ENCODE assay signal across 11 cellular contexts in the genomic region with DNA sequence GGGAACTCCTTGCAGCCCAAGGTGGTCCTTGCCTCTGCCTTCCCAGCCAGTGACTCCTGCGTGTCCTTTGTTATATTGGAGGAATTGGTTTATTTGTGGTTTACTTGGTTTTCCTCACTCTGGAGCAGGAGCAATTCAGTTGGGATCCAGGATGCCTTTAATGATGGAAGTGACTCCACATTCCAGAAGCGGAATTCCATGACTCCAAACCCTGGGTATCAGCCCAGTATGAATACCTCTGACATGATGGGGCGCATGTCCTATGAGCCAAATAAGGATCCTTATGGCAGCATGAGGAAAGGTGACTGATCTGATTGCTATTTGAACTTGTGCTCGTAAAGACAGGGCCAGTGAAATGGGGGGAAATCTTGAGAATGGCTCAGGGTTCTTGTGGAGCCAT. TPM values are rescaled to one million over a fixed set of nuclear protein-coding genes. Genes with fewer than 3 reads are reported as not detected.
DNase-seq lines count a peak whose midpoint lies in the region; ATAC-seq, FAIRE-seq and TF ChIP-seq lines count a peak whose summit lies in the region.
"Had no signal": no experiment of that assay in that cellular context is flagged by ENCODE, and none has a peak within 500 bp of the region (broad histone marks: within the 10 kb centered on the region; RNA-seq: fewer than 3 reads in every experiment).

No MANE protein-coding gene starts in this region.

- H4K91ac ChIP-seq in IMR-90 (ENCODE audit: insufficient read depth, low read depth, low read length): peak overlapping the region; percentile 99
- no peak overlapping the region for H4K91ac ChIP-seq in mesenchymal stem cell (ENCODE audit: low read length)

- TF ChIP-seq POLR2A in A549 (IDR thresholded peaks at IDR 0.05; ENCODE audit: low read length): no peak
- no peak for TF ChIP-seq POLR2A in IMR-90 (IDR thresholded peaks at IDR 0.05; ENCODE audit: low read depth, low read length)

- TF ChIP-seq EP300 in A549 (IDR thresholded peaks at IDR 0.05): no peak

- H2BK12ac ChIP-seq in mesenchymal stem cell (ENCODE audit: low read length in 2 of 2): no peak overlapping the region

- peaks cover 41 to 70% of the 10 kb centered on the region in 2 experiments for H3K79me1 ChIP-seq in IMR-90 (ENCODE audit: low read depth in 1 of 2, low read length in 2 of 2)
- H3K79me1 ChIP-seq in mesenchymal stem cell (replicated peaks; ENCODE audit: low read length, poor library complexity, severe bottlenecking): peaks cover 29% of the 10 kb centered on the region

- H3K4me1 ChIP-seq in A549 (peaks cover 29% of the 10 kb centered on the region), IMR-90 (ENCODE audit: control insufficient read depth, insufficient read depth, low read length) (peaks cover 35% of the 10 kb centered on the region), mesenchymal stem cell (ENCODE audit: control insufficient read depth, insufficient read depth, low read depth, low read length) (peaks cover 25% of the 10 kb centered on the region)

- WGBS in A549 (ENCODE audit: missing lambda C conversion rate): 46% methylated on average over 3 of the region's 4 CpGs
- 0% methylated on average over 1 of the region's 4 CpGs; no CpG with 5 or more reads in 1 of the 2 experiments for WGBS in IMR-90 (ENCODE audit: extremely low coverage in 2 of 2, insufficient read length in 1 of 2), 2 experiments
- WGBS in mesenchymal stem cell: 32% methylated on average over 4 of the region's 4 CpGs

- H3K27ac Mint-ChIP-seq in stimulated activated memory B cell treated with anti-CD40 and anti-IgM and Interleukin-4, amounts not matched to agents 10 μg/mL and 1 μg/mL and 100 μg/mL, for 72 hours: no peak overlapping the region
- peak overlapping the region in 1 of 2 donors; percentile 89 for H3K27ac Mint-ChIP-seq in effector memory CD8-positive, alpha-beta T cell

- peak overlapping the region; percentile 34 for H2AFZ ChIP-seq in IMR-90 (replicated peaks; ENCODE audit: low read length, poor library complexity)
- no peak overlapping the region for H2AFZ ChIP-seq in mesenchymal stem cell (ENCODE audit: low read depth, low read length)

- H3K27me3 ChIP-seq in IMR-90 (ENCODE audit: control insufficient read depth, insufficient read depth, low read length) (no peaks in the 10 kb centered on the region), bronchial epithelial cell (ENCODE audit: control insufficient read depth, insufficient read depth, low read length) (no peaks in the 10 kb centered on the region), mesenchymal stem cell (ENCODE audit: control insufficient read depth in 1 of 2, insufficient read depth in 1 of 2, low read length in 2 of 2) (no peaks in the 10 kb centered on the region)

- H3K4ac ChIP-seq in IMR-90 (ENCODE audit: low read depth, low read length) (peak overlapping the region; percentile 99), mesenchymal stem cell (ENCODE audit: low read depth in 1 of 2, low read length in 2 of 2) (peak overlapping the region in 1 of 2 experiments; percentile 3)

- POLR2A ChIA-PET in A549 (lab: Yijun Ruan, JAX): no interaction called here
- POLR2A ChIA-PET in IMR-90 (lab: Charles Lee; ENCODE audit: unreplicated experiment): no interaction called here

- peak overlapping the region in 1 of 2 experiments; percentile 78; a peak in 3 of 6 replicates for H3K27ac ChIP-seq in A549
- H3K27ac ChIP-seq in IMR-90 (ENCODE audit: insufficient read depth, low read length): peak overlapping the region; percentile 96
- peak overlapping the region; percentile 56 for H3K27ac ChIP-seq in mesenchymal stem cell (ENCODE audit: low read length, poor library complexity, severe bottlenecking)

- dilution Hi-C loops in IMR-90 (cut with HindIII; ENCODE audit: low sequenced_read_pairs, unreplicated experiment): no loop called here

- CTCF ChIA-PET in A549 (lab: Yijun Ruan, JAX) (interaction anchor here (1.2 to 1.7 kb wide), 2 partner anchors 16 to 170 kb away, joined by 4 to 9 read pairs; no protein-coding TSS in a partner anchor), IMR-90 (lab: Yijun Ruan, JAX) (no interaction called here)

- no peak overlapping the region; the same call in 1 of the 3 replicates for H3K4me2 ChIP-seq in A549
- peak overlapping the region; percentile 49 for H3K4me2 ChIP-seq in IMR-90 (ENCODE audit: low read depth, low read length)
- H3K4me2 ChIP-seq in mesenchymal stem cell (ENCODE audit: low read length, poor library complexity, severe bottlenecking): no peak overlapping the region

- H3K4me1 Mint-ChIP-seq in stimulated activated memory B cell treated with anti-CD40 and anti-IgM and Interleukin-4, amounts not matched to agents 10 μg/mL and 1 μg/mL and 100 μg/mL, for 72 hours: peaks cover 18% of the 10 kb centered on the region
- peaks cover 8 to 15% of the 10 kb centered on the region in 2 donors for H3K4me1 Mint-ChIP-seq in effector memory CD8-positive, alpha-beta T cell (ENCODE audit: low read depth in 2 of 2)

- no peaks in the 10 kb centered on the region for H3K9me3 Mint-ChIP-seq in stimulated activated memory B cell treated with anti-CD40 and anti-IgM and Interleukin-4, amounts not matched to agents 10 μg/mL and 1 μg/mL and 100 μg/mL, for 72 hours
- no peaks in the 10 kb centered on the region for H3K9me3 Mint-ChIP-seq in effector memory CD8-positive, alpha-beta T cell

- peak; percentile 30 to 39; a peak in 4 of 6 replicates for ATAC-seq in A549
- peak; percentile 63 for ATAC-seq in IMR-90 (ENCODE audit: low read depth)
- no peak for ATAC-seq in stimulated activated memory B cell treated with anti-CD40 and anti-IgM and Interleukin-4, amounts not matched to agents 10 μg/mL and 1 μg/mL and 100 μg/mL, for 72 hours
- no peak for ATAC-seq in effector memory CD8-positive, alpha-beta T cell (replicated peaks)

- no peaks in the 10 kb centered on the region for H3K9me3 ChIP-seq in A549
- no peaks in the 10 kb centered on the region for H3K9me3 ChIP-seq in IMR-90 (ENCODE audit: control insufficient read depth, insufficient read depth, low read length)
- H3K9me3 ChIP-seq in mesenchymal stem cell (ENCODE audit: control insufficient read depth, low read length): no peaks in the 10 kb centered on the region

- TF ChIP-seq RAD21 in A549 (conservative IDR thresholded peaks at IDR 0.05 in 1 of 2, IDR thresholded peaks at IDR 0.05 in 1 of 2) (no peak), IMR-90 (IDR thresholded peaks at IDR 0.05; ENCODE audit: low read length) (0 out of 2 replicates have a peak, but pooled peaks have one; percentile 3)

- peaks cover 70% of the 10 kb centered on the region for H3K36me3 Mint-ChIP-seq in stimulated activated memory B cell treated with anti-CD40 and anti-IgM and Interleukin-4, amounts not matched to agents 10 μg/mL and 1 μg/mL and 100 μg/mL, for 72 hours
- H3K36me3 Mint-ChIP-seq in effector memory CD8-positive, alpha-beta T cell (ENCODE audit: insufficient read depth): peaks cover 94% of the 10 kb centered on the region

- intact Hi-C loops in IMR-90 (cut with micrococcal nuclease): loop anchor here (1.0 kb wide), 2 partner anchors 15 to 74 kb away; a partner anchor contains a TSS

- peak overlapping the region; percentile 72 for H4K5ac ChIP-seq in IMR-90 (ENCODE audit: low read depth, low read length)

- H3K56ac ChIP-seq in IMR-90 (ENCODE audit: extremely low read depth, insufficient read depth, low read length): peak overlapping the region; percentile 97

- TF ChIP-seq CTCF in A549 (IDR thresholded peaks at IDR 0.05): no peak
- no peak for TF ChIP-seq CTCF in IMR-90 (conservative IDR thresholded peaks at IDR 0.05; ENCODE audit: low read depth, low read length)
- TF ChIP-seq CTCF in bronchial epithelial cell (IDR thresholded peaks at IDR 0.05; ENCODE audit: insufficient read depth, low read length, severe bottlenecking): no peak

- H3K36me3 ChIP-seq in IMR-90 (ENCODE audit: control insufficient read depth, insufficient read depth, low read length): peaks cover 65% of the 10 kb centered on the region
- H3K36me3 ChIP-seq in bronchial epithelial cell (ENCODE audit: control insufficient read depth, insufficient read depth, low read length): peaks cover 44% of the 10 kb centered on the region
- H3K36me3 ChIP-seq in mesenchymal stem cell (ENCODE audit: control insufficient read depth in 1 of 2, insufficient read depth in 2 of 2, low read depth in 1 of 2, low read length in 2 of 2): peaks cover 51 to 81% of the 10 kb centered on the region in 2 experiments

- peak overlapping the region; percentile 100 for H2BK20ac ChIP-seq in IMR-90 (ENCODE audit: low read depth, low read length)

- in situ Hi-C loops in IMR-90 (cut with MboI; ENCODE audit: low sequenced_read_pairs): no loop called here

- H3K23ac ChIP-seq in IMR-90 (ENCODE audit: low read depth, low read length) (peak overlapping the region; percentile 100), mesenchymal stem cell (ENCODE audit: low read length in 2 of 2) (no peak overlapping the region)

- BruUV-seq in IMR-90 (replicated peaks; lab: Mats Ljungman, UMichigan): no TSS peak

- H4K8ac ChIP-seq in IMR-90 (ENCODE audit: low read depth in 2 of 2, low read length in 2 of 2) (peak overlapping the region; percentile 87 to 98), mesenchymal stem cell (ENCODE audit: low read length) (no peak overlapping the region)

- H3K4me3 ChIP-seq in A549 (no peak overlapping the region), IMR-90 (ENCODE audit: insufficient read depth, low read depth, low read length) (no peak overlapping the region), bronchial epithelial cell (ENCODE audit: low read depth, low read length) (no peak overlapping the region), mesenchymal stem cell (ENCODE audit: insufficient read depth in 1 of 2, low read depth in 1 of 2, low read length in 2 of 2) (peak overlapping the region in 1 of 2 experiments; percentile 40)

- peak overlapping the region; percentile 98 for H2BK120ac ChIP-seq in IMR-90 (ENCODE audit: low read depth, low read length)
- no peak overlapping the region for H2BK120ac ChIP-seq in mesenchymal stem cell (ENCODE audit: low read depth, low read length)

- H2AK5ac ChIP-seq in IMR-90 (ENCODE audit: low read depth, low read length): peak overlapping the region; percentile 99
- H2AK5ac ChIP-seq in mesenchymal stem cell (ENCODE audit: low read length, severe bottlenecking): no peak overlapping the region

- H4K20me1 ChIP-seq in IMR-90 (ENCODE audit: insufficient read depth, low read length): peaks cover 27% of the 10 kb centered on the region

- peak overlapping the region; percentile 88; the same call in 2 of the 3 replicates for H2BK15ac ChIP-seq in IMR-90 (ENCODE audit: low read depth, low read length)
- H2BK15ac ChIP-seq in mesenchymal stem cell (ENCODE audit: low read depth, poor library complexity, severe bottlenecking): no peak overlapping the region

- H3K18ac ChIP-seq in IMR-90 (ENCODE audit: low read depth, low read length) (peak overlapping the region; percentile 89), mesenchymal stem cell (ENCODE audit: low read depth in 1 of 2, low read length in 2 of 2) (no peak overlapping the region)

- peaks cover 41% of the 10 kb centered on the region for H3K9me1 ChIP-seq in IMR-90 (ENCODE audit: insufficient read depth, low read length)

- no peak for FAIRE-seq in A549 (lab: Jason Lieb, UNC)
- no peak for FAIRE-seq in bronchial epithelial cell (lab: Jason Lieb, UNC)
- FAIRE-seq: colon had no signal

- H2BK5ac ChIP-seq in IMR-90 (ENCODE audit: low read depth, low read length, poor library complexity, severe bottlenecking) (peak overlapping the region; percentile 99), mesenchymal stem cell (ENCODE audit: low read depth, low read length, poor library complexity, severe bottlenecking) (peak overlapping the region; percentile 66)

- peak overlapping the region; percentile 26 for H3K9ac ChIP-seq in IMR-90 (ENCODE audit: low read depth, low read length)
- H3K9ac ChIP-seq in mesenchymal stem cell (ENCODE audit: low read length): peak overlapping the region; percentile 85

- peak; percentile 28 to 47 for DNase-seq in A549 (ENCODE audit: low read depth in 1 of 2, low spot score in 1 of 2)
- peak; percentile 99 for DNase-seq in IMR-90
- peak; percentile 90 for DNase-seq in bronchial epithelial cell (ENCODE audit: low read depth)
- DNase-seq in mesenchymal stem cell: peak; percentile 83
- no peak for DNase-seq in KG1 (lab: John Stamatoyannopoulos, UW)
- DNase-seq in effector memory CD8-positive, alpha-beta T cell: no peak
- DNase-seq in NCI-H2171 (lab: John Stamatoyannopoulos, UW): no peak
- DNase-seq: activated CD4-positive, alpha-beta T cell treated with anti-CD3 and anti-CD28 coated beads for 4 hours; stimulated activated CD4-positive, alpha-beta T cell treated with anti-CD3 and anti-CD28 coated beads, Interleukin-2, amount 100 ng/mL, for 24 hours had no signal

- H2AK9ac ChIP-seq in IMR-90 (replicated peaks; ENCODE audit: low read depth, low read length, poor library complexity): peak overlapping the region; percentile 98

- peak overlapping the region; percentile 99 for H3K14ac ChIP-seq in IMR-90 (replicated peaks; ENCODE audit: low read depth, low read length)
- no peak overlapping the region for H3K14ac ChIP-seq in mesenchymal stem cell (ENCODE audit: low read length in 2 of 2)

- no peaks in the 10 kb centered on the region for H3K27me3 Mint-ChIP-seq in stimulated activated memory B cell treated with anti-CD40 and anti-IgM and Interleukin-4, amounts not matched to agents 10 μg/mL and 1 μg/mL and 100 μg/mL, for 72 hours
- no peaks in the 10 kb centered on the region for H3K27me3 Mint-ChIP-seq in effector memory CD8-positive, alpha-beta T cell

- no peak overlapping the region for H3K4me3 Mint-ChIP-seq in stimulated activated memory B cell treated with anti-CD40 and anti-IgM and Interleukin-4, amounts not matched to agents 10 μg/mL and 1 μg/mL and 100 μg/mL, for 72 hours
- no peak overlapping the region for H3K4me3 Mint-ChIP-seq in effector memory CD8-positive, alpha-beta T cell

RNA-seq across cellular contexts. Expression of a gene that starts 15.1 kb away (rescaled TPM):
- polyA plus RNA-seq in A549 (2011; rRNA removed) (16.2 and 21.7 TPM in 2 replicates), A549 (2017; fragmentation: RNase III; extraction: RNeasy Plus Mini Kit Qiagen cat#74134 plus additional on column Dnase treatment) (6.1 to 7.0 TPM (median 6.6 TPM) in 3 replicates), IMR-90 (2012; rRNA removed) (6.9 and 7.2 TPM in 2 replicates)
- 4.3 and 7.3 TPM in 2 replicates for polyA plus RNA-seq in A549 (2012; cell fraction: cytosol; rRNA removed)
- polyA plus RNA-seq in A549 (2012; cell fraction: nucleus; rRNA removed): 6.0 and 7.6 TPM in 2 replicates
- polyA minus RNA-seq in A549 (2011; rRNA and poly(A)+ RNA removed): 23.4 and 30.7 TPM in 2 replicates
- total RNA-seq in IMR-90 (2012; rRNA removed) (8.6 and 10.6 TPM in 2 replicates), bronchial epithelial cell (14.2 and 20.2 TPM in 2 replicates)
- polyA plus RNA-seq in IMR-90 (2012; cell fraction: cytosol; rRNA removed): 7.4 and 11.3 TPM in 2 replicates
- polyA plus RNA-seq in IMR-90 (2012; cell fraction: nucleus; rRNA removed; ENCODE audit: low replicate concordance): 10.5 and 15.8 TPM in 2 replicates
- 8.1 TPM for polyA plus RNA-seq in mesenchymal stem cell (2013, experiment 1 of 2)
- 8.6 TPM for polyA plus RNA-seq in mesenchymal stem cell (2013, experiment 2 of 2)

RNA-seq across cellular contexts. Expression of a gene that starts 53.8 kb away (rescaled TPM):
- 20.0 and 27.0 TPM in 2 replicates for polyA plus RNA-seq in A549 (2011; rRNA removed)
- 37.2 and 48.1 TPM in 2 replicates for polyA plus RNA-seq in A549 (2012; cell fraction: cytosol; rRNA removed)
- polyA plus RNA-seq in A549 (2012; cell fraction: nucleus; rRNA removed): 44.4 and 45.8 TPM in 2 replicates
- 15.0 to 16.2 TPM (median 15.7 TPM) in 3 replicates for polyA plus RNA-seq in A549 (2017; fragmentation: RNase III; extraction: RNeasy Plus Mini Kit Qiagen cat#74134 plus additional on column Dnase treatment)
- 39.5 and 46.1 TPM in 2 replicates for polyA minus RNA-seq in A549 (2011; rRNA and poly(A)+ RNA removed)
- 9.4 and 12.5 TPM in 2 replicates for total RNA-seq in IMR-90 (2012; rRNA removed)
- polyA plus RNA-seq in IMR-90 (2012; rRNA removed): 37.0 and 38.4 TPM in 2 replicates
- 16.2 and 37.8 TPM in 2 replicates for polyA plus RNA-seq in IMR-90 (2012; cell fraction: cytosol; rRNA removed)
- polyA plus RNA-seq in IMR-90 (2012; cell fraction: nucleus; rRNA removed; ENCODE audit: low replicate concordance): 40.6 and 50.7 TPM in 2 replicates
- total RNA-seq in bronchial epithelial cell: 5.0 and 6.1 TPM in 2 replicates
- polyA plus RNA-seq in mesenchymal stem cell (2013, experiment 1 of 2): 24.7 TPM
- polyA plus RNA-seq in mesenchymal stem cell (2013, experiment 2 of 2): 24.1 TPM

Comparison
In these comparisons a context has a peak if more than half of its experiments do, and no peak if none do; other contexts are left out.
1. ATAC-seq: peak in A549 (2 of 2) and IMR-90 (single experiment); none in stimulated activated memory B cell treated with anti-CD40 and anti-IgM and Interleukin-4, amounts not matched to agents 10 μg/mL and 1 μg/mL and 100 μg/mL, for 72 hours (single experiment) and effector memory CD8-positive, alpha-beta T cell (single experiment).
2. DNase-seq: peak in A549 (2 of 2), IMR-90 (single experiment), bronchial epithelial cell (single experiment) and mesenchymal stem cell (single experiment); none in KG1 (single experiment), effector memory CD8-positive, alpha-beta T cell (0 of 3) and NCI-H2171 (single experiment).